1 cellular context compared by ENCODE assay signal in the genomic region with DNA sequence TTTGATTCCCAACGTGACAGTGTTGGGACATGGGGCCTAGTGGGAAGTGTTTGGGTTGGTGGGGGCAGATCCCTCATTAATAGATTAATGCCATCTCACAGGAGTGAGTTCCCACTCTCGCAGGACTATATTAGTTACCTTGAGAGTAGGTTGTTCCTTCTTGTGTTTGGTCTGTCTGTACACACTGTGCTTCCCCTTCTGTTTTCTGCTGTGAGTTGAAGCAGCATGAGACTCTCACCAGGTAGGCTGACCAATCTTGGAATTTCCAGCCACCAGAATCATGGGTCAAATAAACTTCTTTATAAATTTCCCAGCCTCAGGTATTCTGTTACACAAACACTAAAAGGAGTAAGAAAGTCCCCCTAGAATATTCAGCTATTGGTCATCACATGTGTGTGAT.
TF ChIP-seq lines count a peak whose summit lies in the region.

No MANE protein-coding gene starts in this region.

TF ChIP-seq in GM23338, 12 proteins besides CTCF, POLR2A, EP300 and RAD21 (continued from another document):
- TF ChIP-seq, protein P1, sequence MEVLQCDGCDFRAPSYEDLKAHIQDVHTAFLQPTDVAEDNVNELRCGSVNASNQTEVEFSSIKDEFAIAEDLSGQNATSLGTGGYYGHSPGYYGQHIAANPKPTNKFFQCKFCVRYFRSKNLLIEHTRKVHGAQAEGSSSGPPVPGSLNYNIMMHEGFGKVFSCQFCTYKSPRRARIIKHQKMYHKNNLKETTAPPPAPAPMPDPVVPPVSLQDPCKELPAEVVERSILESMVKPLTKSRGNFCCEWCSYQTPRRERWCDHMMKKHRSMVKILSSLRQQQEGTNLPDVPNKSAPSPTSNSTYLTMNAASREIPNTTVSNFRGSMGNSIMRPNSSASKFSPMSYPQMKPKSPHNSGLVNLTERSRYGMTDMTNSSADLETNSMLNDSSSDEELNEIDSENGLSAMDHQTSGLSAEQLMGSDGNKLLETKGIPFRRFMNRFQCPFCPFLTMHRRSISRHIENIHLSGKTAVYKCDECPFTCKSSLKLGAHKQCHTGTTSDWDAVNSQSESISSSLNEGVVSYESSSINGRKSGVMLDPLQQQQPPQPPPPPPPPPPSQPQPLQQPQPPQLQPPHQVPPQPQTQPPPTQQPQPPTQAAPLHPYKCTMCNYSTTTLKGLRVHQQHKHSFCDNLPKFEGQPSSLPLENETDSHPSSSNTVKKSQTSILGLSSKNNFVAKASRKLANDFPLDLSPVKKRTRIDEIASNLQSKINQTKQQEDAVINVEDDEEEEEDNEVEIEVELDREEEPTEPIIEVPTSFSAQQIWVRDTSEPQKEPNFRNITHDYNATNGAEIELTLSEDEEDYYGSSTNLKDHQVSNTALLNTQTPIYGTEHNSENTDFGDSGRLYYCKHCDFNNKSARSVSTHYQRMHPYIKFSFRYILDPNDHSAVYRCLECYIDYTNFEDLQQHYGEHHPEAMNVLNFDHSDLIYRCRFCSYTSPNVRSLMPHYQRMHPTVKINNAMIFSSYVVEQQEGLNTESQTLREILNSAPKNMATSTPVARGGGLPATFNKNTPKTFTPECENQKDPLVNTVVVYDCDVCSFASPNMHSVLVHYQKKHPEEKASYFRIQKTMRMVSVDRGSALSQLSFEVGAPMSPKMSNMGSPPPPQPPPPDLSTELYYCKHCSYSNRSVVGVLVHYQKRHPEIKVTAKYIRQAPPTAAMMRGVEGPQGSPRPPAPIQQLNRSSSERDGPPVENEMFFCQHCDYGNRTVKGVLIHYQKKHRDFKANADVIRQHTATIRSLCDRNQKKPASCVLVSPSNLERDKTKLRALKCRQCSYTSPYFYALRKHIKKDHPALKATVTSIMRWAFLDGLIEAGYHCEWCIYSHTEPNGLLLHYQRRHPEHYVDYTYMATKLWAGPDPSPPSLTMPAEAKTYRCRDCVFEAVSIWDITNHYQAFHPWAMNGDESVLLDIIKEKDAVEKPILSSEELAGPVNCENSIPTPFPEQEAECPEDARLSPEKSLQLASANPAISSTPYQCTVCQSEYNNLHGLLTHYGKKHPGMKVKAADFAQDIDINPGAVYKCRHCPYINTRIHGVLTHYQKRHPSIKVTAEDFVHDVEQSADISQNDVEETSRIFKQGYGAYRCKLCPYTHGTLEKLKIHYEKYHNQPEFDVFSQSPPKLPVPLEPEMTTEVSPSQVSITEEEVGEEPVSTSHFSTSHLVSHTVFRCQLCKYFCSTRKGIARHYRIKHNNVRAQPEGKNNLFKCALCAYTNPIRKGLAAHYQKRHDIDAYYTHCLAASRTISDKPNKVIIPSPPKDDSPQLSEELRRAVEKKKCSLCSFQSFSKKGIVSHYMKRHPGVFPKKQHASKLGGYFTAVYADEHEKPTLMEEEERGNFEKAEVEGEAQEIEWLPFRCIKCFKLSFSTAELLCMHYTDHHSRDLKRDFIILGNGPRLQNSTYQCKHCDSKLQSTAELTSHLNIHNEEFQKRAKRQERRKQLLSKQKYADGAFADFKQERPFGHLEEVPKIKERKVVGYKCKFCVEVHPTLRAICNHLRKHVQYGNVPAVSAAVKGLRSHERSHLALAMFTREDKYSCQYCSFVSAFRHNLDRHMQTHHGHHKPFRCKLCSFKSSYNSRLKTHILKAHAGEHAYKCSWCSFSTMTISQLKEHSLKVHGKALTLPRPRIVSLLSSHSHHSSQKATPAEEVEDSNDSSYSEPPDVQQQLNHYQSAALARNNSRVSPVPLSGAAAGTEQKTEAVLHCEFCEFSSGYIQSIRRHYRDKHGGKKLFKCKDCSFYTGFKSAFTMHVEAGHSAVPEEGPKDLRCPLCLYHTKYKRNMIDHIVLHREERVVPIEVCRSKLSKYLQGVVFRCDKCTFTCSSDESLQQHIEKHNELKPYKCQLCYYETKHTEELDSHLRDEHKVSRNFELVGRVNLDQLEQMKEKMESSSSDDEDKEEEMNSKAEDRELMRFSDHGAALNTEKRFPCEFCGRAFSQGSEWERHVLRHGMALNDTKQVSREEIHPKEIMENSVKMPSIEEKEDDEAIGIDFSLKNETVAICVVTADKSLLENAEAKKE (CRISPR knock-in tag; IDR thresholded peaks at IDR 0.05) = no peak
- TF ChIP-seq NANOG (IDR thresholded peaks at IDR 0.05; ENCODE audit: borderline replicate concordance) = no peak
- no peak for TF ChIP-seq EZH2 (IDR thresholded peaks at IDR 0.05; ENCODE audit: low read depth, unreplicated experiment)
- no peak for TF ChIP-seq JUNB (IDR thresholded peaks at IDR 0.05; ENCODE audit: unreplicated experiment)
- TF ChIP-seq CREB1 (CRISPR knock-in tag; IDR thresholded peaks at IDR 0.05; ENCODE audit: low read depth) = no peak
- TF ChIP-seq ZNF114 (CRISPR knock-in tag; IDR thresholded peaks at IDR 0.05) = no peak
- no peak for TF ChIP-seq POLR2AphosphoS5 (IDR thresholded peaks at IDR 0.05; ENCODE audit: low read depth)
- TF ChIP-seq, protein P2, sequence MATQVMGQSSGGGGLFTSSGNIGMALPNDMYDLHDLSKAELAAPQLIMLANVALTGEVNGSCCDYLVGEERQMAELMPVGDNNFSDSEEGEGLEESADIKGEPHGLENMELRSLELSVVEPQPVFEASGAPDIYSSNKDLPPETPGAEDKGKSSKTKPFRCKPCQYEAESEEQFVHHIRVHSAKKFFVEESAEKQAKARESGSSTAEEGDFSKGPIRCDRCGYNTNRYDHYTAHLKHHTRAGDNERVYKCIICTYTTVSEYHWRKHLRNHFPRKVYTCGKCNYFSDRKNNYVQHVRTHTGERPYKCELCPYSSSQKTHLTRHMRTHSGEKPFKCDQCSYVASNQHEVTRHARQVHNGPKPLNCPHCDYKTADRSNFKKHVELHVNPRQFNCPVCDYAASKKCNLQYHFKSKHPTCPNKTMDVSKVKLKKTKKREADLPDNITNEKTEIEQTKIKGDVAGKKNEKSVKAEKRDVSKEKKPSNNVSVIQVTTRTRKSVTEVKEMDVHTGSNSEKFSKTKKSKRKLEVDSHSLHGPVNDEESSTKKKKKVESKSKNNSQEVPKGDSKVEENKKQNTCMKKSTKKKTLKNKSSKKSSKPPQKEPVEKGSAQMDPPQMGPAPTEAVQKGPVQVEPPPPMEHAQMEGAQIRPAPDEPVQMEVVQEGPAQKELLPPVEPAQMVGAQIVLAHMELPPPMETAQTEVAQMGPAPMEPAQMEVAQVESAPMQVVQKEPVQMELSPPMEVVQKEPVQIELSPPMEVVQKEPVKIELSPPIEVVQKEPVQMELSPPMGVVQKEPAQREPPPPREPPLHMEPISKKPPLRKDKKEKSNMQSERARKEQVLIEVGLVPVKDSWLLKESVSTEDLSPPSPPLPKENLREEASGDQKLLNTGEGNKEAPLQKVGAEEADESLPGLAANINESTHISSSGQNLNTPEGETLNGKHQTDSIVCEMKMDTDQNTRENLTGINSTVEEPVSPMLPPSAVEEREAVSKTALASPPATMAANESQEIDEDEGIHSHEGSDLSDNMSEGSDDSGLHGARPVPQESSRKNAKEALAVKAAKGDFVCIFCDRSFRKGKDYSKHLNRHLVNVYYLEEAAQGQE (IDR thresholded peaks at IDR 0.05; ENCODE audit: unreplicated experiment) = no peak
- no peak for TF ChIP-seq ZNF331 (CRISPR knock-in tag; IDR thresholded peaks at IDR 0.05; ENCODE audit: low read depth)
